ENCODE assay signal across 1 cellular context in the genomic region with DNA sequence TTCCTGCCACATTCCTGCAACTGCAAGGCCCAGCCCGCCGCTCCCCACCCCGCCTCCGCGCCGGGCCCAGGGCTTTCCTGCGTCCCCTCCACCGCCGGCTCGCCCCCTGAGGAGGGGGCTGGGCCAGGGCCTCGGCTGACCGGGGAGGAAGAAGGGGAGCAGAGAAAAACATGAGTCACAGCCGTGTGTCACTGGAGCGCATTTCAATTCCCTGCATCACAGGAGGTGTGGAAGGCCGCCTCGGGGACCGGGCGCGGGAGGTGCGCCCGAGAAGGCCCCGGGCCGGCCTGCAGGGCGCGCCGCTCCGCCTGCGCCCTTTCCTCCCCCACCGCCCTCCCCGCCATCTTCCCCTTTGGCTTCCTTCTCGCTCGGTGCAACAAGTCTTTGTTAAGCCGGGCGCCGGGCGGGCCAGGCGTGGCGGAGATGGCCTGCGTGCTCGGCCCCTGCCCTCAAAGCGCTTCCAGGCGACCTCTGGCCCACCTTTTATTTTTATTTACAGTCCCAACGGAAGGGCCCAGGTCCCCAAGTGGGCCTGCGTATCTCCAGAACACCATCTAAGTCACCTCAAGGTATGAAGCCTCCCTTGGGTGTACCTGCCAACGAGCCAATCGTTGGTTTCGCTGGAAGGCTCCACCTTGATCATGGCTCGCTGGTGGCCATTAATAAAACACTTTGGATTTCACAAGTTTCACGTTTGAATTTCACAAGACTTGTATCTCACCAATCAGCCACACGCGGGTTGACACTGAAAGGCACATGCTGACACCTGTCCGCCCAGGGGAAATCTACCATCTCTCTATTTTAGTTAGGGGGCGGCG.
TF ChIP-seq lines count a peak whose summit lies in the region.

No MANE protein-coding gene starts in this region.

TF ChIP-seq in K562, 482 proteins besides CTCF, POLR2A, EP300 and RAD21 (continues in another document):
- TF ChIP-seq BDP1 (IDR thresholded peaks at IDR 0.05; ENCODE audit: insufficient read depth, insufficient read length) (no peak), MAFF (IDR thresholded peaks at IDR 0.05; ENCODE audit: low read length) (no peak), ZNF263 (CRISPR knock-in tag; IDR thresholded peaks at IDR 0.05; ENCODE audit: borderline replicate concordance) (no peak), CHCHD3 (CRISPR knock-in tag; IDR thresholded peaks at IDR 0.05) (no peak), ZNF436 (CRISPR knock-in tag; IDR thresholded peaks at IDR 0.05) (no peak), MEIS2 (IDR thresholded peaks at IDR 0.05; ENCODE audit: partially characterized antibody) (no peak), ELF1 (tag; IDR thresholded peaks at IDR 0.05) (no peak), CBFB (CRISPR knock-in tag; IDR thresholded peaks at IDR 0.05) (no peak), NFRKB (IDR thresholded peaks at IDR 0.05; ENCODE audit: low read depth) (peak; percentile 93), ZNF644 (tag; IDR thresholded peaks at IDR 0.05; ENCODE audit: low read depth) (0 out of 2 replicates have a peak, but pooled peaks have one; percentile 42), RNF2 (IDR thresholded peaks at IDR 0.05) (no peak; the same call in 1 of the 2 replicates), ZBTB9 (CRISPR knock-in tag; IDR thresholded peaks at IDR 0.05) (peak; percentile 86; the same call in 1 of the 2 replicates), ZNF384 (IDR thresholded peaks at IDR 0.05; ENCODE audit: low read depth, low read length) (no peak), TRIM28 (IDR thresholded peaks at IDR 0.05) (peak; percentile 58; the same call in 1 of the 2 replicates), ZNF3 (CRISPR knock-in tag; IDR thresholded peaks at IDR 0.05) (no peak), TBP (optimal IDR thresholded peaks at IDR 0.05; ENCODE audit: low read depth, low read length) (peak; percentile 26), SIRT6 (IDR thresholded peaks at IDR 0.05; ENCODE audit: low read depth, low read length) (no peak), ESRRA (IDR thresholded peaks at IDR 0.05; ENCODE audit: borderline replicate concordance, low read depth) (peak; percentile 17; the same call in 1 of the 2 replicates), TCF7L2 (IDR thresholded peaks at IDR 0.05; ENCODE audit: low read depth, low read length) (no peak), EWSR1 (IDR thresholded peaks at IDR 0.05; ENCODE audit: borderline replicate concordance, low read depth, partially characterized antibody) (no peak), BHLHE40 (IDR thresholded peaks at IDR 0.05; ENCODE audit: low read length) (no peak; the same call in 1 of the 2 replicates), TBL1XR1 (IDR thresholded peaks at IDR 0.05; ENCODE audit: low read length in 2 of 2) (peak in 1 of 2 experiments; percentile 36; a peak in 1 of 4 replicates), GTF2F1 (IDR thresholded peaks at IDR 0.05; ENCODE audit: low read depth, low read length) (no peak), CHD4 (IDR thresholded peaks at IDR 0.05; ENCODE audit: insufficient read depth, insufficient replicate concordance, low read depth, low read length, poor library complexity, severe bottlenecking) (peak; percentile 11), SMAD3 (CRISPR knock-in tag; conservative IDR thresholded peaks at IDR 0.05) (no peak), JUND (IDR thresholded peaks at IDR 0.05; ENCODE audit: borderline replicate concordance, low read depth, low read length) (peak; percentile 79), JUND (tag; IDR thresholded peaks at IDR 0.05; ENCODE audit: borderline replicate concordance, low read depth, low read length) (peak; percentile 44; the same call in 1 of the 3 replicates), MTA3 (IDR thresholded peaks at IDR 0.05; ENCODE audit: borderline replicate concordance) (peak; percentile 65; the same call in 1 of the 2 replicates), ZBED1 (IDR thresholded peaks at IDR 0.05) (peak; percentile 34; the same call in 1 of the 2 replicates), ZNF253 (CRISPR knock-in tag; conservative IDR thresholded peaks at IDR 0.05) (0 out of 2 replicates have a peak, but pooled peaks have one; percentile 20), FOXP1 (CRISPR knock-in tag; IDR thresholded peaks at IDR 0.05) (no peak), ZNF655 (CRISPR knock-in tag; IDR thresholded peaks at IDR 0.05) (no peak), C11orf30 (IDR thresholded peaks at IDR 0.05; ENCODE audit: low read depth) (no peak), ZKSCAN8 (CRISPR knock-in tag; IDR thresholded peaks at IDR 0.05) (no peak), FOS (IDR thresholded peaks at IDR 0.05; ENCODE audit: extremely low read depth, insufficient read length) (no peak), SRSF7 (optimal IDR thresholded peaks at IDR 0.05; ENCODE audit: low read depth, low read length) (no peak), ZNF140 (CRISPR knock-in tag; IDR thresholded peaks at IDR 0.05) (no peak), POLR3A (IDR thresholded peaks at IDR 0.05; ENCODE audit: borderline replicate concordance, extremely low read depth, insufficient read depth, insufficient read length) (no peak), PHF20 (IDR thresholded peaks at IDR 0.05; ENCODE audit: partially characterized antibody) (peak; percentile 32), CTBP1 (IDR thresholded peaks at IDR 0.05; ENCODE audit: borderline replicate concordance) (peak; percentile 59), RBM15 (IDR thresholded peaks at IDR 0.05; ENCODE audit: insufficient read depth, low read length) (0 out of 2 replicates have a peak, but pooled peaks have one; percentile 64), PML (IDR thresholded peaks at IDR 0.05; ENCODE audit: low read length) (0 out of 2 replicates have a peak, but pooled peaks have one; percentile 22), ZBTB17 (CRISPR knock-in tag; IDR thresholded peaks at IDR 0.05) (peak; percentile 70; the same call in 1 of the 2 replicates), SMAD2 (IDR thresholded peaks at IDR 0.05; ENCODE audit: low read depth, low read length) (no peak), FUS (optimal IDR thresholded peaks at IDR 0.05; ENCODE audit: low read depth, low read length) (peak; percentile 45)
- TF ChIP-seq, protein P1, sequence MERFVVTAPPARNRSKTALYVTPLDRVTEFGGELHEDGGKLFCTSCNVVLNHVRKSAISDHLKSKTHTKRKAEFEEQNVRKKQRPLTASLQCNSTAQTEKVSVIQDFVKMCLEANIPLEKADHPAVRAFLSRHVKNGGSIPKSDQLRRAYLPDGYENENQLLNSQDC (CRISPR knock-in tag; IDR thresholded peaks at IDR 0.05): no peak
- TF ChIP-seq, protein P2, sequence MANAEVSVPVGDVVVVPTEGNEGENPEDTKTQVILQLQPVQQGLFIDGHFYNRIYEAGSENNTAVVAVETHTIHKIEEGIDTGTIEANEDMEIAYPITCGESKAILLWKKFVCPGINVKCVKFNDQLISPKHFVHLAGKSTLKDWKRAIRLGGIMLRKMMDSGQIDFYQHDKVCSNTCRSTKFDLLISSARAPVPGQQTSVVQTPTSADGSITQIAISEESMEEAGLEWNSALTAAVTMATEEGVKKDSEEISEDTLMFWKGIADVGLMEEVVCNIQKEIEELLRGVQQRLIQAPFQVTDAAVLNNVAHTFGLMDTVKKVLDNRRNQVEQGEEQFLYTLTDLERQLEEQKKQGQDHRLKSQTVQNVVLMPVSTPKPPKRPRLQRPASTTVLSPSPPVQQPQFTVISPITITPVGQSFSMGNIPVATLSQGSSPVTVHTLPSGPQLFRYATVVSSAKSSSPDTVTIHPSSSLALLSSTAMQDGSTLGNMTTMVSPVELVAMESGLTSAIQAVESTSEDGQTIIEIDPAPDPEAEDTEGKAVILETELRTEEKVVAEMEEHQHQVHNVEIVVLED (CRISPR knock-in tag; IDR thresholded peaks at IDR 0.05): no peak
- TF ChIP-seq, protein P3, sequence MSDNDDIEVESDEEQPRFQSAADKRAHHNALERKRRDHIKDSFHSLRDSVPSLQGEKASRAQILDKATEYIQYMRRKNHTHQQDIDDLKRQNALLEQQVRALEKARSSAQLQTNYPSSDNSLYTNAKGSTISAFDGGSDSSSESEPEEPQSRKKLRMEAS (CRISPR knock-in tag; IDR thresholded peaks at IDR 0.05): peak; percentile 48; the same call in 1 of the 2 replicates
- TF ChIP-seq, protein P4, sequence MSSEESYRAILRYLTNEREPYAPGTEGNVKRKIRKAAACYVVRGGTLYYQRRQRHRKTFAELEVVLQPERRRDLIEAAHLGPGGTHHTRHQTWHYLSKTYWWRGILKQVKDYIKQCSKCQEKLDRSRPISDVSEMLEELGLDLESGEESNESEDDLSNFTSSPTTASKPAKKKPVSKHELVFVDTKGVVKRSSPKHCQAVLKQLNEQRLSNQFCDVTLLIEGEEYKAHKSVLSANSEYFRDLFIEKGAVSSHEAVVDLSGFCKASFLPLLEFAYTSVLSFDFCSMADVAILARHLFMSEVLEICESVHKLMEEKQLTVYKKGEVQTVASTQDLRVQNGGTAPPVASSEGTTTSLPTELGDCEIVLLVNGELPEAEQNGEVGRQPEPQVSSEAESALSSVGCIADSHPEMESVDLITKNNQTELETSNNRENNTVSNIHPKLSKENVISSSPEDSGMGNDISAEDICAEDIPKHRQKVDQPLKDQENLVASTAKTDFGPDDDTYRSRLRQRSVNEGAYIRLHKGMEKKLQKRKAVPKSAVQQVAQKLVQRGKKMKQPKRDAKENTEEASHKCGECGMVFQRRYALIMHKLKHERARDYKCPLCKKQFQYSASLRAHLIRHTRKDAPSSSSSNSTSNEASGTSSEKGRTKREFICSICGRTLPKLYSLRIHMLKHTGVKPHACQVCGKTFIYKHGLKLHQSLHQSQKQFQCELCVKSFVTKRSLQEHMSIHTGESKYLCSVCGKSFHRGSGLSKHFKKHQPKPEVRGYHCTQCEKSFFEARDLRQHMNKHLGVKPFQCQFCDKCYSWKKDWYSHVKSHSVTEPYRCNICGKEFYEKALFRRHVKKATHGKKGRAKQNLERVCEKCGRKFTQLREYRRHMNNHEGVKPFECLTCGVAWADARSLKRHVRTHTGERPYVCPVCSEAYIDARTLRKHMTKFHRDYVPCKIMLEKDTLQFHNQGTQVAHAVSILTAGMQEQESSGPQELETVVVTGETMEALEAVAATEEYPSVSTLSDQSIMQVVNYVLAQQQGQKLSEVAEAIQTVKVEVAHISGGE (CRISPR knock-in tag; IDR thresholded peaks at IDR 0.05): peak in 1 of 3 experiments; percentile 36; a peak in 2 of 6 replicates
- TF ChIP-seq, protein P5, sequence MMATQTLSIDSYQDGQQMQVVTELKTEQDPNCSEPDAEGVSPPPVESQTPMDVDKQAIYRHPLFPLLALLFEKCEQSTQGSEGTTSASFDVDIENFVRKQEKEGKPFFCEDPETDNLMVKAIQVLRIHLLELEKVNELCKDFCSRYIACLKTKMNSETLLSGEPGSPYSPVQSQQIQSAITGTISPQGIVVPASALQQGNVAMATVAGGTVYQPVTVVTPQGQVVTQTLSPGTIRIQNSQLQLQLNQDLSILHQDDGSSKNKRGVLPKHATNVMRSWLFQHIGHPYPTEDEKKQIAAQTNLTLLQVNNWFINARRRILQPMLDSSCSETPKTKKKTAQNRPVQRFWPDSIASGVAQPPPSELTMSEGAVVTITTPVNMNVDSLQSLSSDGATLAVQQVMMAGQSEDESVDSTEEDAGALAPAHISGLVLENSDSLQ (IDR thresholded peaks at IDR 0.05): no peak
- TF ChIP-seq, protein P6, sequence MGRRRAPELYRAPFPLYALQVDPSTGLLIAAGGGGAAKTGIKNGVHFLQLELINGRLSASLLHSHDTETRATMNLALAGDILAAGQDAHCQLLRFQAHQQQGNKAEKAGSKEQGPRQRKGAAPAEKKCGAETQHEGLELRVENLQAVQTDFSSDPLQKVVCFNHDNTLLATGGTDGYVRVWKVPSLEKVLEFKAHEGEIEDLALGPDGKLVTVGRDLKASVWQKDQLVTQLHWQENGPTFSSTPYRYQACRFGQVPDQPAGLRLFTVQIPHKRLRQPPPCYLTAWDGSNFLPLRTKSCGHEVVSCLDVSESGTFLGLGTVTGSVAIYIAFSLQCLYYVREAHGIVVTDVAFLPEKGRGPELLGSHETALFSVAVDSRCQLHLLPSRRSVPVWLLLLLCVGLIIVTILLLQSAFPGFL (CRISPR knock-in tag; IDR thresholded peaks at IDR 0.05): peak; percentile 77; the same call in 1 of the 2 replicates
- TF ChIP-seq, protein P7, sequence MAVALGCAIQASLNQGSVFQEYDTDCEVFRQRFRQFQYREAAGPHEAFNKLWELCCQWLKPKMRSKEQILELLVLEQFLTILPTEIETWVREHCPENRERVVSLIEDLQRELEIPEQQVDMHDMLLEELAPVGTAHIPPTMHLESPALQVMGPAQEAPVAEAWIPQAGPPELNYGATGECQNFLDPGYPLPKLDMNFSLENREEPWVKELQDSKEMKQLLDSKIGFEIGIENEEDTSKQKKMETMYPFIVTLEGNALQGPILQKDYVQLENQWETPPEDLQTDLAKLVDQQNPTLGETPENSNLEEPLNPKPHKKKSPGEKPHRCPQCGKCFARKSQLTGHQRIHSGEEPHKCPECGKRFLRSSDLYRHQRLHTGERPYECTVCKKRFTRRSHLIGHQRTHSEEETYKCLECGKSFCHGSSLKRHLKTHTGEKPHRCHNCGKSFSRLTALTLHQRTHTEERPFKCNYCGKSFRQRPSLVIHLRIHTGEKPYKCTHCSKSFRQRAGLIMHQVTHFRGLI (CRISPR knock-in tag; IDR thresholded peaks at IDR 0.05): no peak
- TF ChIP-seq, protein P8, sequence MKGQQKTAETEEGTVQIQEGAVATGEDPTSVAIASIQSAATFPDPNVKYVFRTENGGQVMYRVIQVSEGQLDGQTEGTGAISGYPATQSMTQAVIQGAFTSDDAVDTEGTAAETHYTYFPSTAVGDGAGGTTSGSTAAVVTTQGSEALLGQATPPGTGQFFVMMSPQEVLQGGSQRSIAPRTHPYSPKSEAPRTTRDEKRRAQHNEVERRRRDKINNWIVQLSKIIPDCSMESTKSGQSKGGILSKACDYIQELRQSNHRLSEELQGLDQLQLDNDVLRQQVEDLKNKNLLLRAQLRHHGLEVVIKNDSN (CRISPR knock-in tag; IDR thresholded peaks at IDR 0.05): no peak
- TF ChIP-seq, protein P9, sequence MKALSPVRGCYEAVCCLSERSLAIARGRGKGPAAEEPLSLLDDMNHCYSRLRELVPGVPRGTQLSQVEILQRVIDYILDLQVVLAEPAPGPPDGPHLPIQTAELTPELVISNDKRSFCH (CRISPR knock-in tag; IDR thresholded peaks at IDR 0.05): no peak
- TF ChIP-seq, protein P9 (tag; IDR thresholded peaks at IDR 0.05): no peak
